17 cellular contexts compared by ENCODE assay signal in genomic region chr1:3346478-3346877, GRCh38.
"Had no signal": no experiment of that assay in that cellular context is flagged by ENCODE, and none has a peak within 500 bp of the region (broad histone marks: within the 10 kb centered on the region; RNA-seq: fewer than 3 reads in every experiment).

No MANE protein-coding gene starts in this region.

- H3K4me1 ChIP-seq: lower lobe of right lung had no signal

- DNase-seq: activated T-cell treated with anti-CD3 and anti-CD28 coated beads, Interleukin-2, amount 50 U/mL, for 1 hour; dermis blood vessel endothelial cell; effector memory CD4-positive, alpha-beta T cell; foreskin melanocyte; left cardiac atrium; lower lobe of right lung; mesendoderm; mucosa of descending colon; nephron progenitor cell; occipital lobe; spleen; stimulated activated CD4-positive, alpha-beta T cell treated with anti-CD3 and anti-CD28 coated beads, Interleukin-4, amount 100 ng/mL, for 1 hour; stimulated activated naive CD4-positive, alpha-beta T cell; T-helper 9 cell had no signal

- H3K4me3 ChIP-seq: lower lobe of right lung, mucosa of descending colon, spleen had no signal

- H3K27ac ChIP-seq: lower lobe of right lung, spleen had no signal

- H3K36me3 ChIP-seq: lower lobe of right lung, spleen had no signal

- ATAC-seq: activated naive CD4-positive, alpha-beta T cell treated with anti-CD3 and anti-CD28 coated beads, Interleukin-2, amount 50 U/mL, for 72 hours; activated T-helper 17 cell treated with anti-CD3 and anti-CD28 coated beads, Interleukin-2, amount 50 U/mL, for 72 hours; left cardiac atrium; lower lobe of right lung; mucosa of descending colon; WTC11 had no signal
